Comparison of ENCODE assay signal across 13 cellular contexts in genomic region chr3:169493512-169494141, GRCh38.
"Had no signal": no experiment of that assay in that cellular context is flagged by ENCODE, and none has a peak within 500 bp of the region (broad histone marks: within the 10 kb centered on the region; RNA-seq: fewer than 3 reads in every experiment).

No MANE protein-coding gene starts in this region.

- DNase-seq: activated CD4-positive, alpha-beta T cell treated with anti-CD3 and anti-CD28 coated beads, Interleukin-2, amount 10 ng/mL, durations not matched to agents 24 days and 14 days; activated CD4-positive, CD25-positive, alpha-beta regulatory T cell; activated naive CD4-positive, alpha-beta T cell; activated naive CD8-positive, alpha-beta T cell treated with anti-CD3 and anti-CD28 coated beads, Interleukin-2, amount 10 ng/mL, durations not matched to agents 7 days and 5 days; cortex of kidney; effector CD8-positive, alpha-beta T cell; esophagus squamous epithelium; islet precursor cell; naive thymus-derived CD8-positive, alpha-beta T cell; stimulated activated CD4-positive, alpha-beta T cell treated with anti-CD3 and anti-CD28 coated beads, Interleukin-1b, Interleukin-23, amount 100 ng/mL, for 48 hours; stomach; testis; upper lobe of left lung had no signal

- ATAC-seq: naive thymus-derived CD8-positive, alpha-beta T cell had no signal
